ENCODE assay signal across 8 cellular contexts in genomic region chr15:64740361-64741170, GRCh38. TPM values are rescaled to one million over a fixed set of nuclear protein-coding genes. Genes with fewer than 3 reads are reported as not detected.
A peak's percentile ranks its signal among the peaks of the same experiment; 100 is the strongest.
DNase-seq lines count a peak whose midpoint lies in the region; ATAC-seq and TF ChIP-seq lines count a peak whose summit lies in the region.

No MANE protein-coding gene starts in this region.

- H3K36me3 ChIP-seq in liver (ENCODE audit: control insufficient read depth in 4 of 4, insufficient read depth in 3 of 4, low read depth in 1 of 4, low read length in 3 of 4) = no peaks in the 10 kb centered on the region

- TF ChIP-seq RAD21 in liver (IDR thresholded peaks at IDR 0.05) = peak; percentile 34 to 60

- H3K27me3 ChIP-seq in liver (ENCODE audit: control insufficient read depth in 4 of 4, insufficient read depth in 4 of 4, low read length in 3 of 4) = no peaks in the 10 kb centered on the region

- H3K9me3 ChIP-seq in liver (ENCODE audit: control insufficient read depth in 4 of 4, low read length in 3 of 4) = no peaks in the 10 kb centered on the region
- no peaks in the 10 kb centered on the region for H3K9me3 ChIP-seq in T-helper 17 cell (ENCODE audit: control insufficient read depth, low read length, poor library complexity, severe bottlenecking)

- TF ChIP-seq CTCF in astrocyte of the spinal cord (IDR thresholded peaks at IDR 0.05; ENCODE audit: low read depth, low read length) (peak; percentile 20), liver (IDR thresholded peaks at IDR 0.05; ENCODE audit: low read depth, low read length, missing input control) (no peak)

- H3K27ac ChIP-seq in liver (ENCODE audit: low read depth in 1 of 2, low read length in 2 of 2) = peak overlapping the region; percentile 12 to 52

- H3K4me3 ChIP-seq in astrocyte of the spinal cord (ENCODE audit: low read depth, low read length) (no peak overlapping the region), liver (ENCODE audit: low read depth in 1 of 3, low read length in 3 of 3) (no peak overlapping the region)

- no peak for ATAC-seq in T-helper 17 cell
- ATAC-seq in HG02884 (IDR thresholded peaks at IDR 0.05; ENCODE audit: unreplicated experiment) = no peak

- no peak overlapping the region for H3K4me3 Mint-ChIP-seq in T-helper 17 cell

- H3K4me1 Mint-ChIP-seq in T-helper 17 cell = no peaks in the 10 kb centered on the region

- H3K4me1 ChIP-seq in liver (ENCODE audit: control insufficient read depth in 4 of 4, insufficient read depth in 4 of 4, low read length in 3 of 4) = no peaks in the 10 kb centered on the region

- no peak overlapping the region for H3K27ac Mint-ChIP-seq in T-helper 17 cell

- in situ Hi-C loops in astrocyte of the spinal cord (cut with HindIII; ENCODE audit: low sequenced_read_pairs) = no loop called here

- H3K36me3 Mint-ChIP-seq in T-helper 17 cell (ENCODE audit: low read depth) = no peaks in the 10 kb centered on the region

- WGBS in liver = 86% methylated on average over 26 of the region's 26 CpGs

- peak; percentile 56 for DNase-seq in AG08395 (ENCODE audit: low spot score)
- peak; percentile 63 for DNase-seq in HT1080 (ENCODE audit: low read depth)
- peak; percentile 47 for DNase-seq in astrocyte of the spinal cord (ENCODE audit: low read depth, low spot score)
- DNase-seq in T-helper 17 cell = no peak
- DNase-seq in islet precursor cell = no peak
- no peak for DNase-seq in stimulated activated CD4-positive, alpha-beta T cell treated with anti-CD3 and anti-CD28 coated beads, Interleukin-2, amount 100 ng/mL, for 24 hours

- H3K9ac ChIP-seq in liver (ENCODE audit: low read depth in 1 of 2, low read length in 2 of 2) = no peak overlapping the region

- H3K27me3 Mint-ChIP-seq in T-helper 17 cell = peaks cover 11% of the 10 kb centered on the region

TF ChIP-seq in liver, 16 proteins besides CTCF, POLR2A, EP300 and RAD21:
- TF ChIP-seq JUND (IDR thresholded peaks at IDR 0.05) (no peak), HNF4G (IDR thresholded peaks at IDR 0.05) (no peak), FOXA1 (IDR thresholded peaks at IDR 0.05) (no peak), SP1 (IDR thresholded peaks at IDR 0.05) (no peak), ZBTB33 (IDR thresholded peaks at IDR 0.05) (no peak), TAF1 (conservative IDR thresholded peaks at IDR 0.05) (no peak), MAX (IDR thresholded peaks at IDR 0.05) (no peak), ATF3 (IDR thresholded peaks at IDR 0.05) (no peak), GABPA (IDR thresholded peaks at IDR 0.05 in 1 of 2, conservative IDR thresholded peaks at IDR 0.05 in 1 of 2) (no peak), EGR1 (IDR thresholded peaks at IDR 0.05; ENCODE audit: low read depth in 2 of 2) (no peak)

RNA-seq across cellular contexts. Expression of gene RBPMS2, which starts 34.8 kb away (rescaled TPM):
- 0.14 TPM in 1 of 2 replicates, not detected in the other for total RNA-seq in HT1080 (2014; rRNA removed; shearing (Covaris generic))
- polyA plus RNA-seq in HT1080 (2015; cell fraction: cytosol; rRNA removed) = 2.7 and 2.8 TPM in 2 replicates
- 0.61 and 1.1 TPM in 2 replicates for polyA plus RNA-seq in HT1080 (2015; cell fraction: nucleus; rRNA removed)
- total RNA-seq in liver (under 1 TPM; 0.42 to 0.50 TPM), T-helper 17 cell (1 to 10 TPM in 1 of 2 donors, under 1 TPM in 1; 0.52 to 1.1 TPM)
- polyA plus RNA-seq in liver = 1 to 10 TPM; 4.3 to 7.9 TPM

Comparison
In these comparisons a context has a peak if more than half of its experiments do, and no peak if none do; other contexts are left out.
1. DNase-seq: peak in AG08395 (single experiment), HT1080 (single experiment) and astrocyte of the spinal cord (single experiment); none in T-helper 17 cell (0 of 3), islet precursor cell (single experiment) and stimulated activated CD4-positive, alpha-beta T cell treated with anti-CD3 and anti-CD28 coated beads, Interleukin-2, amount 100 ng/mL, for 24 hours (0 of 2).